17 cellular contexts compared by ENCODE assay signal in genomic region chr10:12721334-12721733, GRCh38.
"Had no signal": no experiment of that assay in that cellular context is flagged by ENCODE, and none has a peak within 500 bp of the region (broad histone marks: within the 10 kb centered on the region; RNA-seq: fewer than 3 reads in every experiment).

No MANE protein-coding gene starts in this region.

- H3K27me3 Mint-ChIP-seq: activated naive CD8-positive, alpha-beta T cell treated with anti-CD3 and anti-CD28 coated beads, Interleukin-2, amount 10 ng/mL, durations not matched to agents 7 days and 5 days had no signal

- H3K27ac Mint-ChIP-seq: activated naive CD8-positive, alpha-beta T cell treated with anti-CD3 and anti-CD28 coated beads, Interleukin-2, amount 10 ng/mL, durations not matched to agents 7 days and 5 days; nephron progenitor cell had no signal

- DNase-seq: activated CD4-positive, alpha-beta T cell treated with anti-CD3 and anti-CD28 coated beads for 1 hour; activated CD4-positive, alpha-beta T cell treated with anti-CD3 and anti-CD28 coated beads, Interleukin-2, amount 50 U/mL, for 48 hours; activated naive CD8-positive, alpha-beta T cell treated with anti-CD3 and anti-CD28 coated beads, Interleukin-2, amount 10 ng/mL, durations not matched to agents 7 days and 5 days; anterior cingulate cortex; foreskin fibroblast; glutamatergic neuron; kidney glomerular epithelial cell; nephron progenitor cell; occipital lobe; right cardiac atrium; small intestine; stimulated activated CD4-positive, alpha-beta T cell treated with anti-CD3 and anti-CD28 coated beads, Interleukin-4, amount 100 ng/mL, for 24 hours; stimulated activated naive CD4-positive, alpha-beta T cell treated with Interleukin-2 at 50 U/mL for 16 hours; substantia nigra; T-helper 1 cell; T1000; trophoblast cell had no signal

- H3K9me3 Mint-ChIP-seq: nephron progenitor cell had no signal

- H3K4me1 Mint-ChIP-seq: activated naive CD8-positive, alpha-beta T cell treated with anti-CD3 and anti-CD28 coated beads, Interleukin-2, amount 10 ng/mL, durations not matched to agents 7 days and 5 days had no signal

- H3K4me3 Mint-ChIP-seq: activated naive CD8-positive, alpha-beta T cell treated with anti-CD3 and anti-CD28 coated beads, Interleukin-2, amount 10 ng/mL, durations not matched to agents 7 days and 5 days; nephron progenitor cell had no signal
